ENCODE assay signal across 11 cellular contexts in the genomic region with DNA sequence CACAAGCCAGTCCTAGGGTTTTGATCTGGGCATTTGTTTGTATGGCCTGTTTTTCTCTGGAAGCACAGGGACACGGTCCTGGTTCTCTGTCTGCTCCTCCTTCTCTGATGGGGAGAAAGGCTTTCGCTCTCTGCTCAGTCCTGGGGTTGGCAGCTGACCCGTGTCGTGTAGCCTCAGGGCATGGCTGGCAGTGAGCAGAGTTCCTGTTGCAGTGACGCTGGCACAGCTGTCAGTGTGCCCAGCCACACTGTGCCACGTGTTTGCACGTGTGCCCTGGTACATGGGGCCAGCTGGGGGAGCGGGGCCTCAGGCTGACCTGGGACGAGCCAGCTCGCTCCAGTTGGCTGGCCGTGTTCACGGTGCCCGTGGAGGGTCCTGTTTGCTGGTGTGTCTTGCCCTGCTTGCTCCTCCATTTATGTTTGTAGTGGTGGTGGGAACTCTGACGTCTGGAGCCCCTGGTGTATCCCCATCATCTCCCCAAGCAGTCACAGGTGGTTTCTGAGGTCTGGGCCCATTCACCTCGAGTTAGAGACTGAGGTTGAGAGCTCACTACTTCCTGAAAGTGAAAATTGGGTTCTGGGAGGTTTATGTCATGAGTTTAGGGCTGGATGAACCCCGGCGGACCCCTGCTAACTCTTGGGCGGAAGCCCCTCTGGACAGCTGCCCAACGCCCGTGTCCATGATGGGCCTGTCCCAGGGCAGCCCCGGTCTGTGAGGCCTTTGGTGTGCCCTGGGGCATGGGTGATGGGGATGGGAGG. TPM values are rescaled to one million over a fixed set of nuclear protein-coding genes. Genes with fewer than 3 reads are reported as not detected.
A peak's percentile ranks its signal among the peaks of the same experiment; 100 is the strongest.
DNase-seq lines count a peak whose midpoint lies in the region; ATAC-seq, FAIRE-seq and TF ChIP-seq lines count a peak whose summit lies in the region.
"Had no signal": no experiment of that assay in that cellular context is flagged by ENCODE, and none has a peak within 500 bp of the region (broad histone marks: within the 10 kb centered on the region; RNA-seq: fewer than 3 reads in every experiment).

No MANE protein-coding gene starts in this region.

- H3K36me3 Mint-ChIP-seq in Calu3 (ENCODE audit: insufficient read depth, unreplicated experiment): peaks cover 87% of the 10 kb centered on the region
- H3K36me3 Mint-ChIP-seq in WTC11: peaks cover 28% of the 10 kb centered on the region
- H3K36me3 Mint-ChIP-seq: activated naive CD8-positive, alpha-beta T cell had no signal

- ATAC-seq in WTC11: no peak
- ATAC-seq in right lobe of liver: peak; percentile 81 to 92 (median 88)

- 61% methylated on average over 3 of the region's 21 CpGs for WGBS in right lobe of liver (ENCODE audit: insufficient coverage, low coverage, low lambda C conversion rate, missing lambda C conversion rate)
- 59 to 79% methylated on average over 6 to 15 of the region's 21 CpGs for WGBS in esophagus squamous epithelium, 2 donors

- H3K27me3 ChIP-seq in right lobe of liver: no peaks in the 10 kb centered on the region
- H3K27me3 ChIP-seq in esophagus squamous epithelium: no peaks in the 10 kb centered on the region

- no peak overlapping the region for H3K4me3 ChIP-seq in right lobe of liver
- no peak overlapping the region for H3K4me3 ChIP-seq in esophagus squamous epithelium

- no peak for FAIRE-seq in D721Med (lab: Jason Lieb, UNC)

- TF ChIP-seq POLR2A in right lobe of liver (IDR thresholded peaks at IDR 0.05) (peak; percentile 45), esophagus squamous epithelium (IDR thresholded peaks at IDR 0.05) (no peak)

- H3K9me3 ChIP-seq in right lobe of liver: no peaks in the 10 kb centered on the region
- no peaks in the 10 kb centered on the region for H3K9me3 ChIP-seq in esophagus squamous epithelium

- peaks cover 4 to 39% (median 9%) of the 10 kb centered on the region in 4 donors for H3K36me3 ChIP-seq in right lobe of liver
- peaks cover 16 to 94% (median 39%) of the 10 kb centered on the region in 3 donors for H3K36me3 ChIP-seq in esophagus squamous epithelium

- TF ChIP-seq CTCF in Calu3 (IDR thresholded peaks at IDR 0.05; ENCODE audit: unreplicated experiment): no peak
- no peak for TF ChIP-seq CTCF in WTC11 (IDR thresholded peaks at IDR 0.05)
- no peak for TF ChIP-seq CTCF in right lobe of liver (IDR thresholded peaks at IDR 0.05)
- TF ChIP-seq CTCF in D721Med (IDR thresholded peaks at IDR 0.05; ENCODE audit: insufficient read depth, missing control alignments): no peak
- TF ChIP-seq CTCF in esophagus squamous epithelium (IDR thresholded peaks at IDR 0.05): no peak

- CTCF ChIA-PET in Calu3 (lab: Charles Lee) (no interaction called here), WTC11 (lab: Charles Lee) (no interaction called here)

- H3K4me3 Mint-ChIP-seq in Calu3 (ENCODE audit: low read depth, unreplicated experiment) (no peak overlapping the region), WTC11 (no peak overlapping the region)
- H3K4me3 Mint-ChIP-seq: activated naive CD8-positive, alpha-beta T cell had no signal

- intact Hi-C loops in Calu3 (cut with micrococcal nuclease; ENCODE audit: unreplicated experiment): no loop called here
- intact Hi-C loops in right lobe of liver (cut with DNase I): loop anchor here in 1 of 2 donors (10.0 kb wide), 1 partner anchor 50 kb away; no protein-coding TSS in a partner anchor
- intact Hi-C loops in esophagus squamous epithelium (cut with DNase I): no loop called here

- no TSS peak for BruUV-seq in Calu3 (replicated peaks; lab: Mats Ljungman, UMichigan)

- H3K4me1 Mint-ChIP-seq in Calu3 (ENCODE audit: low read depth, unreplicated experiment): peaks cover 9% of the 10 kb centered on the region
- no peaks in the 10 kb centered on the region for H3K4me1 Mint-ChIP-seq in WTC11

- DNase-seq in Calu3 (no peak), WTC11 (ENCODE audit: low spot score) (no peak), right lobe of liver (peak; percentile 54 to 93 (median 83)), D721Med (ENCODE audit: insufficient read length, low spot score) (no peak), esophagus squamous epithelium (lab: John Stamatoyannopoulos, UW) (no peak), DMS153 treated with DMSO at 0.1 percent for 48 hours (lab: John Stamatoyannopoulos, UW; ENCODE audit: unreplicated experiment) (no peak)
- DNase-seq: activated CD8-positive, alpha-beta memory T cell treated with anti-CD3 and anti-CD28 coated beads for 24 hours; midbrain; NCI-H2107; stimulated activated naive CD4-positive, alpha-beta T cell had no signal

- H3K4me1 ChIP-seq in right lobe of liver (peaks cover 0 to 5% (median 0%) of the 10 kb centered on the region in 4 donors), esophagus squamous epithelium (peaks cover 10 to 61% (median 15%) of the 10 kb centered on the region in 3 donors)

- H3K27ac ChIP-seq in right lobe of liver (peak overlapping the region in 1 of 3 donors; percentile 38), esophagus squamous epithelium (peak overlapping the region in 2 of 4 donors; percentile 53 to 71)

- H3K27ac Mint-ChIP-seq in Calu3 (ENCODE audit: unreplicated experiment): peak overlapping the region; percentile 17
- H3K27ac Mint-ChIP-seq in WTC11: peak overlapping the region; percentile 36; the same call in 1 of the 2 replicates
- H3K27ac Mint-ChIP-seq: activated naive CD8-positive, alpha-beta T cell had no signal

- H3K27me3 Mint-ChIP-seq in Calu3 (ENCODE audit: unreplicated experiment) (no peaks in the 10 kb centered on the region), WTC11 (ENCODE audit: low read depth) (no peaks in the 10 kb centered on the region)
- H3K27me3 Mint-ChIP-seq: activated naive CD8-positive, alpha-beta T cell had no signal

- POLR2A ChIA-PET in WTC11 (lab: Charles Lee): no interaction called here

- no peaks in the 10 kb centered on the region for H3K9me3 Mint-ChIP-seq in Calu3 (ENCODE audit: low read depth, unreplicated experiment)
- no peaks in the 10 kb centered on the region for H3K9me3 Mint-ChIP-seq in WTC11

TF ChIP-seq in WTC11, 78 proteins besides CTCF, POLR2A, EP300 and RAD21:
- TF ChIP-seq FOXK1 (CRISPR knock-in tag; IDR thresholded peaks at IDR 0.05): no peak
- no peak for TF ChIP-seq ETV6 (CRISPR knock-in tag; IDR thresholded peaks at IDR 0.05)
- TF ChIP-seq HMGA2 (CRISPR knock-in tag; IDR thresholded peaks at IDR 0.05): no peak
- TF ChIP-seq ZNF121 (CRISPR knock-in tag; IDR thresholded peaks at IDR 0.05): no peak

RNA-seq across cellular contexts. Expression of gene DNAJC5, which starts 10.2 kb away (rescaled TPM):
- total RNA-seq in Calu3 (2022) (79.9 and 85.9 TPM in 2 replicates), WTC11 (2021) (28.5 to 31.5 TPM (median 29.6 TPM) in 3 replicates), right lobe of liver (10 to 100 TPM; 10.7 to 26.0 (median 15.1) TPM), esophagus squamous epithelium (10 to 100 TPM; 58.7 to 89.5 (median 75.4) TPM)

RNA-seq across cellular contexts. Expression of gene TPD52L2, which starts 19.6 kb away (rescaled TPM):
- total RNA-seq in Calu3 (2022) (192 and 197 TPM in 2 replicates), WTC11 (2021) (80.8 to 87.2 TPM (median 85.6 TPM) in 3 replicates), right lobe of liver (10 to 100 TPM; 20.1 to 46.8 (median 30.5) TPM), esophagus squamous epithelium (100 to 1,000 TPM in 3 of 4 donors, 10 to 100 TPM in 1; 97.1 to 124 (median 116) TPM)

RNA-seq across cellular contexts. Expression of gene ABHD16B, which starts 23.4 kb away (rescaled TPM):
- total RNA-seq in Calu3 (2022): 0.24 TPM in 1 of 2 replicates, not detected in the other
- 0.11 TPM in 1 of 3 replicates, not detected in the others for total RNA-seq in WTC11 (2021)
- total RNA-seq in right lobe of liver: not detected
- total RNA-seq in esophagus squamous epithelium: not detected

RNA-seq across cellular contexts. Expression of gene ZBTB46, which starts 53.6 kb away (rescaled TPM):
- 2.5 and 3.2 TPM in 2 replicates for total RNA-seq in Calu3 (2022)
- 18.9 to 20.1 TPM (median 20.1 TPM) in 3 replicates for total RNA-seq in WTC11 (2021)
- 1 to 10 TPM; 1.2 to 4.2 (median 2.4) TPM for total RNA-seq in right lobe of liver
- 1 to 10 TPM in 3 of 4 donors, under 1 TPM in 1; 0.79 to 4.2 (median 2.0) TPM for total RNA-seq in esophagus squamous epithelium

Comparison
In these comparisons a context has a peak if more than half of its experiments do, and no peak if none do; other contexts are left out.
1. DNase-seq: peak in right lobe of liver (3 of 3); none in Calu3 (single experiment), WTC11 (single experiment), D721Med (single experiment), esophagus squamous epithelium (single experiment) and DMS153 treated with DMSO at 0.1 percent for 48 hours (single experiment).